1 cellular context compared by ENCODE assay signal in genomic region chr22:45542736-45543135, GRCh38. TPM values are rescaled to one million over a fixed set of nuclear protein-coding genes. Genes with fewer than 3 reads are reported as not detected.
"Had no signal": no experiment of that assay in that cellular context is flagged by ENCODE, and none has a peak within 500 bp of the region (broad histone marks: within the 10 kb centered on the region; RNA-seq: fewer than 3 reads in every experiment).

No MANE protein-coding gene starts in this region.

RNA-seq across cellular contexts. Expression of gene FBLN1, which starts 40.1 kb away (rescaled TPM):
- total RNA-seq: natural killer cell treated with Interleukin-12 subunit alpha and Interleukin-12 subunit beta and Interleukin-15 and Interleukin-18, amount 100 ng/mL, for 72 hours had no signal
